In genomic region chr7:138460176-138460648, GRCh38 we compare ENCODE assay signal across 8 cellular contexts. TPM values are rescaled to one million over a fixed set of nuclear protein-coding genes. Genes with fewer than 3 reads are reported as not detected.
DNase-seq lines count a peak whose midpoint lies in the region; ATAC-seq and TF ChIP-seq lines count a peak whose summit lies in the region.

Gene TRIM24, plus strand, starts transcription at chr7:138460259. Its CDS starts 290 bp downstream, at chr7:138460549.

- no peak for DNase-seq in T-helper 2 cell treated with Interferon-gamma antibody and Interleukin-4, amounts not matched to agents 5 μg/mL and 100 μg/mL, for 36 hours (ENCODE audit: low spot score)
- DNase-seq in esophagus muscularis mucosa (ENCODE audit: extremely low spot score) (no peak), neural crest cell (ENCODE audit: low read depth, low spot score) (peak; percentile 82), AG08396 (ENCODE audit: low spot score) (no peak), ACHN (no peak)

- TF ChIP-seq CTCF in GM12875 (IDR thresholded peaks at IDR 0.05; ENCODE audit: borderline replicate concordance, insufficient read depth, low read depth, low read length): no peak
- TF ChIP-seq CTCF in esophagus muscularis mucosa (IDR thresholded peaks at IDR 0.05): no peak
- no peak for TF ChIP-seq CTCF in neural crest cell (conservative IDR thresholded peaks at IDR 0.05)

- TF ChIP-seq EP300 in esophagus muscularis mucosa (IDR thresholded peaks at IDR 0.05): no peak

- no CpG with 5 or more reads among the region's 59 CpGs for WGBS in esophagus muscularis mucosa

- peak; percentile 79 for TF ChIP-seq POLR2A in esophagus muscularis mucosa (IDR thresholded peaks at IDR 0.05; ENCODE audit: low read depth)

- intact Hi-C loops in esophagus muscularis mucosa (cut with DNase I): no loop called here

- H3K9me3 ChIP-seq in HUES48 (ENCODE audit: control insufficient read depth, insufficient read depth, low read length) (no peaks in the 10 kb centered on the region), esophagus muscularis mucosa (no peaks in the 10 kb centered on the region)

- H3K36me3 Mint-ChIP-seq in T-helper 2 cell treated with Interferon-gamma antibody and Interleukin-4, amounts not matched to agents 5 μg/mL and 100 μg/mL, for 36 hours (ENCODE audit: low read depth): peaks cover 12% of the 10 kb centered on the region
- H3K36me3 Mint-ChIP-seq in neural crest cell (ENCODE audit: low read depth): peaks cover 13% of the 10 kb centered on the region

- H3K9ac ChIP-seq in HUES48 (ENCODE audit: low read depth, low read length): peak within 1 kb of the TSS; percentile 91

- peaks cover 18% of the 10 kb centered on the region for H3K4me1 Mint-ChIP-seq in T-helper 2 cell treated with Interferon-gamma antibody and Interleukin-4, amounts not matched to agents 5 μg/mL and 100 μg/mL, for 36 hours (ENCODE audit: low read depth)
- H3K4me1 Mint-ChIP-seq in neural crest cell: peaks cover 42% of the 10 kb centered on the region

- H3K36me3 ChIP-seq in HUES48 (ENCODE audit: control insufficient read depth, insufficient read depth, low read length) (peaks cover 28% of the 10 kb centered on the region), esophagus muscularis mucosa (no peaks in the 10 kb centered on the region)

- H3K4me3 Mint-ChIP-seq in T-helper 2 cell treated with Interferon-gamma antibody and Interleukin-4, amounts not matched to agents 5 μg/mL and 100 μg/mL, for 36 hours: peak within 1 kb of the TSS; percentile 94
- H3K4me3 Mint-ChIP-seq in neural crest cell: peak within 1 kb of the TSS; percentile 95

- no peaks in the 10 kb centered on the region for H3K27me3 Mint-ChIP-seq in T-helper 2 cell treated with Interferon-gamma antibody and Interleukin-4, amounts not matched to agents 5 μg/mL and 100 μg/mL, for 36 hours (ENCODE audit: low read depth)
- no peaks in the 10 kb centered on the region for H3K27me3 Mint-ChIP-seq in neural crest cell (ENCODE audit: low read depth)

- ATAC-seq in GM21529 (IDR thresholded peaks at IDR 0.05; ENCODE audit: unreplicated experiment): peak; percentile 71

- H3K27me3 ChIP-seq in HUES48 (ENCODE audit: control insufficient read depth, insufficient read depth, low read length) (no peaks in the 10 kb centered on the region), esophagus muscularis mucosa (no peaks in the 10 kb centered on the region)

- in situ Hi-C loops in ACHN (cut with HindIII; ENCODE audit: low pct_ligation_motif_present, low pct_unique_long_range_greater_than_20kb, low sequenced_read_pairs): no loop called here

- peak within 1 kb of the TSS; percentile 92 for H3K27ac Mint-ChIP-seq in T-helper 2 cell treated with Interferon-gamma antibody and Interleukin-4, amounts not matched to agents 5 μg/mL and 100 μg/mL, for 36 hours
- H3K27ac Mint-ChIP-seq in neural crest cell (ENCODE audit: unreplicated experiment): peak within 1 kb of the TSS; percentile 96

- H3K4me3 ChIP-seq in GM12875 (ENCODE audit: low read depth, low read length) (peak within 1 kb of the TSS; percentile 96), HUES48 (ENCODE audit: low read depth, low read length) (peak within 1 kb of the TSS; percentile 100), esophagus muscularis mucosa (peak within 1 kb of the TSS; percentile 74 to 89 (median 83))

- H3K27ac ChIP-seq in HUES48 (ENCODE audit: low read depth, low read length): peak within 1 kb of the TSS; percentile 92
- peak within 1 kb of the TSS; percentile 92 to 98 (median 94) for H3K27ac ChIP-seq in esophagus muscularis mucosa (replicated peaks in 1 of 4)

- H3K4me1 ChIP-seq in HUES48 (ENCODE audit: control insufficient read depth, insufficient read depth, low read length): peaks cover 24% of the 10 kb centered on the region
- H3K4me1 ChIP-seq in esophagus muscularis mucosa: peaks cover 9 to 15% (median 15%) of the 10 kb centered on the region in 4 donors

- H3K9me3 Mint-ChIP-seq in T-helper 2 cell treated with Interferon-gamma antibody and Interleukin-4, amounts not matched to agents 5 μg/mL and 100 μg/mL, for 36 hours: no peaks in the 10 kb centered on the region
- peaks cover 2% of the 10 kb centered on the region for H3K9me3 Mint-ChIP-seq in neural crest cell

RNA-seq across cellular contexts. Expression of gene TRIM24, which starts in this region (rescaled TPM):
- total RNA-seq in esophagus muscularis mucosa (10 to 100 TPM in 3 of 4 donors, 1 to 10 TPM in 1; 8.7 to 15.6 (median 13.1) TPM), neural crest cell (93.8 and 94.0 TPM in 2 replicates)
